20 cellular contexts compared by ENCODE assay signal in genomic region chr6:3759656-3760245, GRCh38. TPM values are rescaled to one million over a fixed set of nuclear protein-coding genes. Genes with fewer than 3 reads are reported as not detected.
DNase-seq lines count a peak whose midpoint lies in the region; ATAC-seq and TF ChIP-seq lines count a peak whose summit lies in the region.
"Had no signal": no experiment of that assay in that cellular context is flagged by ENCODE, and none has a peak within 500 bp of the region (broad histone marks: within the 10 kb centered on the region; RNA-seq: fewer than 3 reads in every experiment).

No MANE protein-coding gene starts in this region.

- intact Hi-C loops in posterior cingulate gyrus (cut with DNase I): loop anchor here (5.0 kb wide), 1 partner anchor 53 kb away; no protein-coding TSS in a partner anchor

- H3K36me3 ChIP-seq in ACC112 (ENCODE audit: insufficient read depth, low read length): no peaks in the 10 kb centered on the region
- H3K36me3 ChIP-seq: heart right ventricle had no signal

- H3K4me1 ChIP-seq in ACC112 (ENCODE audit: control insufficient read depth, insufficient read depth, low read length, unreplicated experiment): peaks cover 14% of the 10 kb centered on the region
- H3K4me1 ChIP-seq: heart right ventricle had no signal

- no peaks in the 10 kb centered on the region for H3K27me3 ChIP-seq in ACC112 (ENCODE audit: insufficient read depth, low read length)
- H3K27me3 ChIP-seq: heart right ventricle had no signal

- ATAC-seq in omental fat pad (ENCODE audit: low FRiP score) (peak; percentile 30), HG03039 (IDR thresholded peaks at IDR 0.05; ENCODE audit: unreplicated experiment) (no peak)
- ATAC-seq: activated naive CD8-positive, alpha-beta T cell treated with anti-CD3 and anti-CD28 coated beads, Interleukin-2, amount 50 U/mL, for 24 hours; left lobe of liver had no signal

- H2AFZ ChIP-seq in ACC112 (ENCODE audit: low read length, unreplicated experiment): peak overlapping the region; percentile 64

- peak overlapping the region; percentile 70 for H3K27ac ChIP-seq in ACC112 (ENCODE audit: low read depth, low read length)
- H3K27ac ChIP-seq in epithelial cell of prostate: peak overlapping the region; percentile 12
- H3K27ac ChIP-seq: heart right ventricle had no signal

- no peak overlapping the region for H3K4me3 ChIP-seq in ACC112 (ENCODE audit: low read depth, low read length)
- H3K4me3 ChIP-seq: heart right ventricle, skin epidermis had no signal

- DNase-seq in NCI-H226 (peak; percentile 64), epithelial cell of prostate (ENCODE audit: low read depth, low spot score) (no peak), omental fat pad (ENCODE audit: low spot score) (no peak), SHP77 treated with DMSO at 0.1 percent for 48 hours (lab: John Stamatoyannopoulos, UW) (no peak), posterior cingulate gyrus (no peak)
- DNase-seq in activated CD4-positive, alpha-beta T cell treated with anti-CD3 and anti-CD28 coated beads, Interleukin-2, amount 50 U/mL, for 1 hour: no peak
- DNase-seq: ACHN; activated CD4-positive, CD25-positive, alpha-beta regulatory T cell; activated naive CD8-positive, alpha-beta T cell treated with anti-CD3 and anti-CD28 coated beads, Interleukin-2, amount 50 U/mL, for 24 hours; activated T-cell treated with anti-CD3 and anti-CD28 coated beads for 4 hours; DMS 273 treated with DMSO at 0.1 percent for 48 hours; effector CD4-positive, alpha-beta T cell; heart right ventricle; NCI-H1092; NCI-H2227 treated with DMSO at 0.1 percent for 48 hours; nephron progenitor cell had no signal

- no peaks in the 10 kb centered on the region for H3K79me2 ChIP-seq in ACC112 (ENCODE audit: control insufficient read depth, insufficient read depth, low read length, unreplicated experiment)

- no peak for TF ChIP-seq CTCF in omental fat pad (IDR thresholded peaks at IDR 0.05)

RNA-seq across cellular contexts. Expression of gene PXDC1, which starts 8.2 kb away (rescaled TPM):
- 100 to 1,000 TPM; 106 to 205 (median 122) TPM for total RNA-seq in omental fat pad
